ENCODE assay signal across 19 cellular contexts in the genomic region with DNA sequence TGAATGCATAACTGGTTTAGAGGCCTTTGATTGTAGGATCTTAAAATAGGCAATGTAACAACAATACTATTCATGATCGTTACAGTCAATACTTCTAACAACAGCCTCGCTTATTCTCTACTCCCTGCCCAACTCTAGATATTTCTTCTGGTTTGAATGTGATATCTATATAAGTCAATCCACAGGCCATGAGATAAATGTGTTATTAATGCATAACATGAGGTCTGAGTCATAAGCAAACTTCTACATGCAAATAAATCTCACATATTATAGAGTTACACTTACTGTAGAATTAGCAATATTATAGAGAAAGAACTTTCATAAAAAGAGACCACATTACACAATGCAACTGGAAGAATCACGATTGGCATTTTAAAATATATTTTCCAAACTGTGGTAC. TPM values are rescaled to one million over a fixed set of nuclear protein-coding genes. Genes with fewer than 3 reads are reported as not detected.
"Had no signal": no experiment of that assay in that cellular context is flagged by ENCODE, and none has a peak within 500 bp of the region (broad histone marks: within the 10 kb centered on the region; RNA-seq: fewer than 3 reads in every experiment).

No MANE protein-coding gene starts in this region.

- H3K4me3 ChIP-seq: esophagus squamous epithelium, thyroid gland had no signal

- H3K27me3 ChIP-seq: thyroid gland had no signal

- H3K4me1 ChIP-seq: esophagus squamous epithelium, thyroid gland had no signal

- DNase-seq: activated CD4-positive, alpha-beta memory T cell treated with anti-CD3 and anti-CD28 coated beads for 36 hours; activated CD4-positive, alpha-beta T cell treated with anti-CD3 and anti-CD28 coated beads for 4 hours; activated naive CD8-positive, alpha-beta T cell treated with anti-CD3 and anti-CD28 coated beads for 36 hours; amygdala; dermis blood vessel endothelial cell; effector memory CD8-positive, alpha-beta T cell; esophagus squamous epithelium; mammary epithelial cell; midbrain; occipital lobe; stimulated activated CD4-positive, alpha-beta T cell treated with anti-CD3 and anti-CD28 coated beads, Interleukin-2, amount 100 ng/mL, for 24 hours; stimulated activated naive CD4-positive, alpha-beta T cell treated with Interleukin-2 at 50 U/mL for 16 hours; T-cell; thyroid gland had no signal

- ATAC-seq: effector memory CD8-positive, alpha-beta T cell; T-cell; WTC11 had no signal

- H3K9me3 ChIP-seq: esophagus squamous epithelium, thyroid gland had no signal

- H3K27ac ChIP-seq: esophagus squamous epithelium, thyroid gland had no signal

- H3K36me3 ChIP-seq: esophagus squamous epithelium, thyroid gland had no signal

RNA-seq across cellular contexts. Expression of gene ALDOB, which starts 2.9 kb away (rescaled TPM):
- total RNA-seq: activated CD4-positive, alpha-beta memory T cell treated with anti-CD3 and anti-CD28 coated beads for 36 hours; activated naive CD8-positive, alpha-beta T cell treated with anti-CD3 and anti-CD28 coated beads for 36 hours; esophagus squamous epithelium; mammary epithelial cell; progenitor cell of endocrine pancreas; subcutaneous adipose tissue; thyroid gland had no signal
- polyA plus RNA-seq: mammary epithelial cell, neural cell had no signal

RNA-seq across cellular contexts. Expression of gene BAAT, which starts 53.7 kb away (rescaled TPM):
- total RNA-seq: activated CD4-positive, alpha-beta memory T cell treated with anti-CD3 and anti-CD28 coated beads for 36 hours; dermis blood vessel endothelial cell; esophagus squamous epithelium; progenitor cell of endocrine pancreas; subcutaneous adipose tissue; thyroid gland; ureter had no signal
